In genomic region chrX:133359466-133359865, GRCh38 we compare ENCODE assay signal across 21 cellular contexts. TPM values are rescaled to one million over a fixed set of nuclear protein-coding genes. Genes with fewer than 3 reads are reported as not detected.
DNase-seq lines count a peak whose midpoint lies in the region; FAIRE-seq and TF ChIP-seq lines count a peak whose summit lies in the region.
"Had no signal": no experiment of that assay in that cellular context is flagged by ENCODE, and none has a peak within 500 bp of the region (broad histone marks: within the 10 kb centered on the region; RNA-seq: fewer than 3 reads in every experiment).

No MANE protein-coding gene starts in this region.

- H3K14ac ChIP-seq in H1 (ENCODE audit: insufficient read length), result no peak overlapping the region

- H3K18ac ChIP-seq in H1 (ENCODE audit: extremely low read depth, low read length), result no peak overlapping the region
- H3K18ac ChIP-seq in mesendoderm (ENCODE audit: low read length), result no peak overlapping the region

- no peaks in the 10 kb centered on the region for H3K23me2 ChIP-seq in H1 (ENCODE audit: low read depth, low read length)

- H3K27ac ChIP-seq in HUES6 (ENCODE audit: low read depth, low read length), result peak overlapping the region; percentile 43; the same call in 1 of the 2 replicates
- H3K27ac ChIP-seq in H1 (ENCODE audit: low read depth, low read length), result no peak overlapping the region
- no peak overlapping the region for H3K27ac ChIP-seq in mesendoderm (ENCODE audit: low read depth, low read length)
- H3K27ac ChIP-seq: KMS-11 had no signal

- no peak overlapping the region for H4K91ac ChIP-seq in H1 (replicated peaks; ENCODE audit: insufficient read length, low read length)

- FAIRE-seq in H1 (lab: Jason Lieb, UNC), result peak; percentile 96
- FAIRE-seq: GM19239 had no signal

- H2BK5ac ChIP-seq in H1 (ENCODE audit: low read depth, low read length), result no peak overlapping the region
- H2BK5ac ChIP-seq in mesendoderm (ENCODE audit: low read length), result no peak overlapping the region

- no peak for TF ChIP-seq POLR2A in H1 (IDR thresholded peaks at IDR 0.05; ENCODE audit: control extremely low read depth in 1 of 2, low read depth in 2 of 2, low read length in 2 of 2)

- H3K4me1 Mint-ChIP-seq in T-helper 2 cell treated with Interferon-gamma antibody and Interleukin-4, amounts not matched to agents 5 μg/mL and 100 μg/mL, for 36 hours (ENCODE audit: low read depth), result no peaks in the 10 kb centered on the region
- no peaks in the 10 kb centered on the region for H3K4me1 Mint-ChIP-seq in immature natural killer cell
- H3K4me1 Mint-ChIP-seq: CD8-positive, alpha-beta memory T cell had no signal

- H3K27me3 ChIP-seq in HUES6 (ENCODE audit: control insufficient read depth, insufficient read depth, low read length) (no peaks in the 10 kb centered on the region), H1 (replicated peaks in 1 of 4; ENCODE audit: control insufficient read depth in 3 of 4, extremely low read depth in 1 of 4, insufficient read depth in 3 of 4, low read length in 3 of 4) (no peaks in the 10 kb centered on the region), mesendoderm (ENCODE audit: insufficient read depth, low read length, poor library complexity) (no peaks in the 10 kb centered on the region)

- H3K9me3 Mint-ChIP-seq in T-helper 2 cell treated with Interferon-gamma antibody and Interleukin-4, amounts not matched to agents 5 μg/mL and 100 μg/mL, for 36 hours, result no peaks in the 10 kb centered on the region
- H3K9me3 Mint-ChIP-seq in immature natural killer cell, result no peaks in the 10 kb centered on the region
- H3K9me3 Mint-ChIP-seq: CD8-positive, alpha-beta memory T cell had no signal

- H3K23ac ChIP-seq in H1 (ENCODE audit: insufficient read length) (no peak overlapping the region), mesendoderm (ENCODE audit: low read length) (no peak overlapping the region)

- H3K27me3 Mint-ChIP-seq in T-helper 2 cell treated with Interferon-gamma antibody and Interleukin-4, amounts not matched to agents 5 μg/mL and 100 μg/mL, for 36 hours (ENCODE audit: low read depth), result no peaks in the 10 kb centered on the region
- peaks cover 2 to 16% (median 2%) of the 10 kb centered on the region in 3 donors for H3K27me3 Mint-ChIP-seq in immature natural killer cell (ENCODE audit: low read depth in 3 of 3)

- no peak overlapping the region for H3K4me3 Mint-ChIP-seq in T-helper 2 cell treated with Interferon-gamma antibody and Interleukin-4, amounts not matched to agents 5 μg/mL and 100 μg/mL, for 36 hours
- H3K4me3 Mint-ChIP-seq in immature natural killer cell, result no peak overlapping the region
- H3K4me3 Mint-ChIP-seq: CD8-positive, alpha-beta memory T cell had no signal

- POLR2A ChIA-PET in H1 (lab: Charles Lee; ENCODE audit: partially characterized antibody), result no interaction called here

- H3K4ac ChIP-seq in H1 (replicated peaks; ENCODE audit: insufficient read length, low read depth, low read length), result no peak overlapping the region
- H3K4ac ChIP-seq in mesendoderm (ENCODE audit: low read depth, low read length), result no peak overlapping the region

- H3K4me1 ChIP-seq in HUES6 (ENCODE audit: control insufficient read depth, insufficient read depth, low read length) (peaks cover 56% of the 10 kb centered on the region), H1 (replicated peaks in 1 of 4; ENCODE audit: control insufficient read depth in 3 of 4, insufficient read depth in 4 of 4, low read length in 3 of 4) (peaks cover 0 to 10% (median 4%) of the 10 kb centered on the region in 4 experiments; a peak in 4 of 7 replicates), mesendoderm (ENCODE audit: control insufficient read depth, low read depth, low read length) (peaks cover 3% of the 10 kb centered on the region)

- H2BK120ac ChIP-seq in H1 (replicated peaks; ENCODE audit: low read depth, low read length) (no peak overlapping the region), mesendoderm (ENCODE audit: low read depth, low read length) (no peak overlapping the region)

- no peak overlapping the region for H3K9ac ChIP-seq in HUES6 (ENCODE audit: low read length)
- no peak overlapping the region for H3K9ac ChIP-seq in H1 (replicated peaks in 1 of 4; ENCODE audit: extremely low read depth in 1 of 4, low read depth in 3 of 4, low read length in 3 of 4)
- H3K9ac ChIP-seq in mesendoderm (ENCODE audit: low read length), result no peak overlapping the region
- H3K9ac ChIP-seq: KMS-11 had no signal

- 33% methylated on average over 2 of the region's 2 CpGs; no CpG with 5 or more reads in 1 of the 2 experiments for WGBS in H1 (ENCODE audit: extremely low coverage in 1 of 2, insufficient coverage in 1 of 2, insufficient read length in 1 of 2, insufficient replicate concordance in 2 of 2, low coverage in 1 of 2, low lambda C conversion rate in 2 of 2, missing lambda C conversion rate in 1 of 2), 2 experiments
- WGBS in mesendoderm (ENCODE audit: extremely low coverage, insufficient coverage, low lambda C conversion rate), result no CpG with 5 or more reads among the region's 2 CpGs

- peaks cover 7 to 11% of the 10 kb centered on the region in 2 experiments for H4K20me1 ChIP-seq in H1 (replicated peaks in 1 of 2; ENCODE audit: control insufficient read depth in 1 of 2, insufficient read depth in 2 of 2, low read length in 2 of 2)

- H3K36me3 Mint-ChIP-seq in T-helper 2 cell treated with Interferon-gamma antibody and Interleukin-4, amounts not matched to agents 5 μg/mL and 100 μg/mL, for 36 hours (ENCODE audit: low read depth), result no peaks in the 10 kb centered on the region
- no peaks in the 10 kb centered on the region for H3K36me3 Mint-ChIP-seq in immature natural killer cell
- H3K36me3 Mint-ChIP-seq: CD8-positive, alpha-beta memory T cell had no signal

- H3K79me1 ChIP-seq in H1 (ENCODE audit: low read depth, low read length), result no peaks in the 10 kb centered on the region
- no peaks in the 10 kb centered on the region for H3K79me1 ChIP-seq in mesendoderm (ENCODE audit: low read length)

- H3K4me2 ChIP-seq in H1 (ENCODE audit: insufficient read depth in 1 of 2, low read depth in 2 of 2, low read length in 2 of 2) (peak overlapping the region; percentile 29 to 34), mesendoderm (ENCODE audit: low read length) (no peak overlapping the region)
- H3K4me2 ChIP-seq: KMS-11 had no signal

- H3K79me2 ChIP-seq in H1 (ENCODE audit: control insufficient read depth in 1 of 2, insufficient read depth in 2 of 2, low read length in 2 of 2) (peaks cover 6 to 95% of the 10 kb centered on the region in 2 experiments; a peak in 3 of 4 replicates), mesendoderm (ENCODE audit: control insufficient read depth, insufficient read depth, low read length) (peaks cover 57% of the 10 kb centered on the region)

- CTCF ChIA-PET in H1 (lab: Charles Lee; ENCODE audit: partially characterized antibody), result no interaction called here

- no peak overlapping the region for H2BK15ac ChIP-seq in H1 (ENCODE audit: low read length)
- no peak overlapping the region for H2BK15ac ChIP-seq in mesendoderm (replicated peaks; ENCODE audit: low read depth)

- no peak overlapping the region for H4K5ac ChIP-seq in H1 (ENCODE audit: insufficient read length, low read depth, low read length)
- no peak overlapping the region for H4K5ac ChIP-seq in mesendoderm (ENCODE audit: low read length)

- TF ChIP-seq EP300 in H1 (IDR thresholded peaks at IDR 0.05; ENCODE audit: borderline replicate concordance in 1 of 2, low read depth in 2 of 2, low read length in 2 of 2), result no peak

- no peak for DNase-seq in H1 (ENCODE audit: low read depth in 1 of 2, low spot score in 2 of 2)
- DNase-seq in mesendoderm, result peak; percentile 56
- no peak for DNase-seq in activated naive CD4-positive, alpha-beta T cell (lab: John Stamatoyannopoulos, UW)
- no peak for DNase-seq in T-helper 2 cell treated with Interferon-gamma antibody and Interleukin-4, amounts not matched to agents 5 μg/mL and 100 μg/mL, for 36 hours (ENCODE audit: low spot score)
- DNase-seq in immature natural killer cell, result no peak
- DNase-seq in NCI-H2029 (lab: John Stamatoyannopoulos, UW), result no peak
- DNase-seq: ACHN; C1 segment of cervical spinal cord; CD8-positive, alpha-beta memory T cell; GDM1; GOT3; NCI-H1436; NCI-H1930; NCI-H345; NCI-H524 treated with DMSO at 0.1 percent for 48 hours; PC-3; RPMI8226; SHP77 treated with DMSO at 0.1 percent for 48 hours had no signal

- H3K9me3 ChIP-seq in HUES6 (ENCODE audit: control insufficient read depth, insufficient read depth, low read depth, low read length) (no peaks in the 10 kb centered on the region), H1 (ENCODE audit: insufficient read depth in 2 of 2, low read depth in 1 of 2, low read length in 1 of 2) (no peaks in the 10 kb centered on the region)

- no peak for TF ChIP-seq RAD21 in H1 (IDR thresholded peaks at IDR 0.05 in 1 of 2, conservative IDR thresholded peaks at IDR 0.05 in 1 of 2; ENCODE audit: low read depth in 2 of 2, low read length in 2 of 2)

- H3K56ac ChIP-seq in H1 (replicated peaks; ENCODE audit: insufficient read length, low read depth, low read length), result no peak overlapping the region
- no peak overlapping the region for H3K56ac ChIP-seq in mesendoderm (ENCODE audit: low read length)

- H3K4me3 ChIP-seq in HUES6 (ENCODE audit: low read depth, low read length) (peak overlapping the region; percentile 28; the same call in 1 of the 2 replicates), H1 (ENCODE audit: extremely low read depth in 1 of 4, insufficient read depth in 2 of 4, low read depth in 3 of 4, low read length in 4 of 4) (peak overlapping the region in 1 of 4 experiments; percentile 27; a peak in 2 of 8 replicates), mesendoderm (ENCODE audit: low read length) (no peak overlapping the region)

- H2AFZ ChIP-seq in H1 (ENCODE audit: low read length), result no peak overlapping the region

- H2BK20ac ChIP-seq in H1 (ENCODE audit: low read length), result no peak overlapping the region

- H3K27ac Mint-ChIP-seq in T-helper 2 cell treated with Interferon-gamma antibody and Interleukin-4, amounts not matched to agents 5 μg/mL and 100 μg/mL, for 36 hours, result no peak overlapping the region
- no peak overlapping the region for H3K27ac Mint-ChIP-seq in immature natural killer cell
- H3K27ac Mint-ChIP-seq: CD8-positive, alpha-beta memory T cell had no signal

- H3K36me3 ChIP-seq in HUES6 (ENCODE audit: control insufficient read depth, insufficient read depth, low read length) (peaks cover 18% of the 10 kb centered on the region), H1 (ENCODE audit: control insufficient read depth in 2 of 4, insufficient read depth in 4 of 4, low read length in 3 of 4) (peaks cover 0 to 7% (median 0%) of the 10 kb centered on the region in 4 experiments; a peak in 2 of 8 replicates), mesendoderm (ENCODE audit: control insufficient read depth, insufficient read depth, low read length) (no peaks in the 10 kb centered on the region)

- H2BK12ac ChIP-seq in H1 (ENCODE audit: low read depth, low read length), result no peak overlapping the region

- H4K8ac ChIP-seq in H1 (ENCODE audit: extremely low read depth, insufficient read depth, low read length) (no peak overlapping the region), mesendoderm (ENCODE audit: low read depth, low read length) (no peak overlapping the region)

- no peak for TF ChIP-seq CTCF in H1 (IDR thresholded peaks at IDR 0.05; ENCODE audit: control extremely low read depth in 1 of 3, insufficient read depth in 1 of 3, low read depth in 1 of 3, low read length in 3 of 3)

- H2AK5ac ChIP-seq in H1 (ENCODE audit: low read depth, low read length) (no peak overlapping the region), mesendoderm (ENCODE audit: low read length) (no peak overlapping the region)

RNA-seq across cellular contexts. Expression of gene GPC4, which starts 55.8 kb away (rescaled TPM):
- 225 and 230 TPM in 2 replicates for total RNA-seq in H1 (2021; fragmentation: NEBNext Ultra II Directional; extraction: Animal tissue kit (Norgen Biotek cat#: 25700))
- polyA plus RNA-seq in H1 (2011; rRNA removed), result 46.8 and 52.0 TPM in 2 replicates
- polyA plus RNA-seq in H1 (2011; cell fraction: cytosol; rRNA removed), result 48.3 TPM
- 47.3 TPM for polyA plus RNA-seq in H1 (2011; cell fraction: nucleus; rRNA removed)
- 125 to 163 TPM (median 149 TPM) in 4 replicates for polyA plus RNA-seq in H1 (2012, experiment 1 of 2)
- polyA plus RNA-seq in H1 (2012, experiment 2 of 2), result 62.4 TPM
- 226 TPM for polyA plus RNA-seq in H1 (2013, experiment 1 of 2)
- polyA plus RNA-seq in H1 (2013, experiment 2 of 2), result 230 TPM
- polyA minus RNA-seq in H1 (2011; rRNA and poly(A)+ RNA removed), result 72.3 and 79.2 TPM in 2 replicates
- polyA minus RNA-seq in H1 (2011; cell fraction: cytosol; rRNA and poly(A)+ RNA removed), result 82.6 TPM
- 53.9 TPM for polyA minus RNA-seq in H1 (2011; cell fraction: nucleus; rRNA and poly(A)+ RNA removed)
- polyA plus RNA-seq in mesendoderm (2013, experiment 1 of 2), result 160 TPM
- 168 TPM for polyA plus RNA-seq in mesendoderm (2013, experiment 2 of 2)
- polyA plus RNA-seq in immature natural killer cell, result not detected
- total RNA-seq: CD8-positive, alpha-beta memory T cell had no signal
- polyA plus RNA-seq: CD8-positive, alpha-beta memory T cell had no signal

Comparison
In these comparisons a context has a peak if more than half of its experiments do, and no peak if none do; other contexts are left out.
1. RNA of gene GPC4, which starts 55.8 kb away (polyA plus RNA-seq): 46.8 to 230 TPM in H1; not detected in immature natural killer cell; every median in the first group is over 10 times any median in the second.